25 cellular contexts compared by ENCODE assay signal in the genomic region with DNA sequence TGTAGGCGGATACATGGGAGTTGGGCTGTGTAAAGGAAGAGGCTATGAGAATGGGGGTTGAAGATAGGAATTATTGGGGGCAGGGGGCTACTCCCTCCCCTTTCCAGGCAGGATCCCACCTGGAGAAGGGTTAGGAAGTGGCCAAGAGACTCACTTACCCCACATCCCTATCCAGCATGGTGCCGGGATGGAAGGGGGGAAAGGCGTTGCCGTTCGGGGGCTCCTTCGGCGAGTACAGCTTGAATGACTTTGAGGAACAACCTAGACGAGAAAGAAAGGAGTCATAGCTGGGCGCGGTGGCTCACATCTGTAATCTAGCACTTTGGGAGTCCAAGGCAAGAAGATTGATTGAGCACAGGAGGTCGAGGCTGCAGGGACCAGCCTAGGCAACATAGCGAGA. TPM values are rescaled to one million over a fixed set of nuclear protein-coding genes. Genes with fewer than 3 reads are reported as not detected.
DNase-seq lines count a peak whose midpoint lies in the region; ATAC-seq and TF ChIP-seq lines count a peak whose summit lies in the region.
"Had no signal": no experiment of that assay in that cellular context is flagged by ENCODE, and none has a peak within 500 bp of the region (broad histone marks: within the 10 kb centered on the region; RNA-seq: fewer than 3 reads in every experiment).

No MANE protein-coding gene starts in this region.

- H3K79me2 ChIP-seq in osteoblast (ENCODE audit: insufficient read depth, low read length): peaks cover 58% of the 10 kb centered on the region

- H3K4me1 ChIP-seq in osteoblast (ENCODE audit: insufficient read depth, low read length): peaks cover 25% of the 10 kb centered on the region

- no peaks in the 10 kb centered on the region for H3K9me3 Mint-ChIP-seq in activated T-cell treated with anti-CD3 and anti-CD28 coated beads, Interleukin-2, amount 50 U/mL, for 24 hours
- H3K9me3 Mint-ChIP-seq in activated T-cell treated with anti-CD3 and anti-CD28 coated beads, Interleukin-2, amount 50 U/mL, for 72 hours: no peaks in the 10 kb centered on the region
- no peaks in the 10 kb centered on the region for H3K9me3 Mint-ChIP-seq in stimulated activated naive CD8-positive, alpha-beta T cell treated with anti-CD3 and anti-CD28 coated beads, Interleukin-15, amount 100 ng/mL, for 72 hours
- H3K9me3 Mint-ChIP-seq: IgD-negative memory B cell had no signal

- H2AFZ ChIP-seq in osteoblast (ENCODE audit: low read length): no peak overlapping the region

- H3K27me3 Mint-ChIP-seq in activated T-cell treated with anti-CD3 and anti-CD28 coated beads, Interleukin-2, amount 50 U/mL, for 24 hours: no peaks in the 10 kb centered on the region
- H3K27me3 Mint-ChIP-seq in activated T-cell treated with anti-CD3 and anti-CD28 coated beads, Interleukin-2, amount 50 U/mL, for 72 hours (ENCODE audit: low read depth): no peaks in the 10 kb centered on the region
- H3K27me3 Mint-ChIP-seq in stimulated activated naive CD8-positive, alpha-beta T cell treated with anti-CD3 and anti-CD28 coated beads, Interleukin-15, amount 100 ng/mL, for 72 hours: no peaks in the 10 kb centered on the region
- H3K27me3 Mint-ChIP-seq: IgD-negative memory B cell had no signal

- TF ChIP-seq POLR2A in erythroblast (IDR thresholded peaks at IDR 0.05; ENCODE audit: low read length): no peak

- TF ChIP-seq CTCF in RWPE1 (conservative IDR thresholded peaks at IDR 0.05; ENCODE audit: low read depth) (no peak), osteoblast (IDR thresholded peaks at IDR 0.05; ENCODE audit: extremely low read depth, low read depth, low read length) (no peak)

- no peak for DNase-seq in activated T-cell treated with anti-CD3 and anti-CD28 coated beads, Interleukin-2, amount 50 U/mL, for 24 hours
- DNase-seq in activated T-cell treated with anti-CD3 and anti-CD28 coated beads, Interleukin-2, amount 50 U/mL, for 72 hours: no peak
- DNase-seq in RWPE1 (ENCODE audit: low spot score) (no peak), erythroblast (lab: John Stamatoyannopoulos, UW) (peak; percentile 33 to 36), osteoblast (ENCODE audit: insufficient read length, low spot score, missing footprints) (peak; percentile 65)
- no peak for DNase-seq in stimulated activated CD4-positive, alpha-beta T cell treated with anti-CD3 and anti-CD28 coated beads, Interleukin-2, amount 100 ng/mL, for 48 hours
- no peak for DNase-seq in stimulated activated CD8-positive, alpha-beta memory T cell treated with anti-CD3 and anti-CD28 coated beads, Interleukin-4, amount 100 ng/mL, for 48 hours
- no peak for DNase-seq in stimulated activated naive CD8-positive, alpha-beta T cell treated with anti-CD3 and anti-CD28 coated beads, Interleukin-15, amount 100 ng/mL, for 72 hours
- DNase-seq: Caco-2, DMS79, EL, GDM1, GOT3, HCEC 1CT, NCI-H1092, NCI-H1417 treated with DMSO at 0.1 percent for 48 hours, NCI-H1694 treated with DMSO at 0.1 percent for 48 hours, NCI-H2081, NCI-H2227 treated with DMSO at 0.1 percent for 48 hours, NCI-H69, SHP77 treated with DMSO at 0.1 percent for 48 hours had no signal

- H3K4me3 Mint-ChIP-seq in activated T-cell treated with anti-CD3 and anti-CD28 coated beads, Interleukin-2, amount 50 U/mL, for 24 hours: no peak overlapping the region
- no peak overlapping the region for H3K4me3 Mint-ChIP-seq in activated T-cell treated with anti-CD3 and anti-CD28 coated beads, Interleukin-2, amount 50 U/mL, for 72 hours
- H3K4me3 Mint-ChIP-seq in stimulated activated naive CD8-positive, alpha-beta T cell treated with anti-CD3 and anti-CD28 coated beads, Interleukin-15, amount 100 ng/mL, for 72 hours: no peak overlapping the region

- no peak overlapping the region for H3K4me3 ChIP-seq in osteoblast (ENCODE audit: insufficient read depth, low read length)
- H3K4me3 ChIP-seq: GM12878 had no signal

- H3K4me1 Mint-ChIP-seq in activated T-cell treated with anti-CD3 and anti-CD28 coated beads, Interleukin-2, amount 50 U/mL, for 24 hours (ENCODE audit: low read depth): peaks cover 31% of the 10 kb centered on the region
- peaks cover 38% of the 10 kb centered on the region for H3K4me1 Mint-ChIP-seq in activated T-cell treated with anti-CD3 and anti-CD28 coated beads, Interleukin-2, amount 50 U/mL, for 72 hours (ENCODE audit: low read depth)
- H3K4me1 Mint-ChIP-seq in stimulated activated naive CD8-positive, alpha-beta T cell treated with anti-CD3 and anti-CD28 coated beads, Interleukin-15, amount 100 ng/mL, for 72 hours: peaks cover 54% of the 10 kb centered on the region

- H3K27me3 ChIP-seq in osteoblast (ENCODE audit: insufficient read depth, low read length): no peaks in the 10 kb centered on the region

- peaks cover 60% of the 10 kb centered on the region for H4K20me1 ChIP-seq in osteoblast (ENCODE audit: insufficient read depth, low read length)

- H3K27ac ChIP-seq in RWPE1 (0 out of 2 replicates have a peak overlapping the region, but pooled peaks have one; percentile 2), osteoblast (ENCODE audit: low read depth, low read length) (no peak overlapping the region)
- H3K27ac ChIP-seq: HL-60 had no signal

- H3K4me2 ChIP-seq in osteoblast (ENCODE audit: insufficient read depth, low read length): no peak overlapping the region

- ATAC-seq in activated T-cell treated with anti-CD3 and anti-CD28 coated beads, Interleukin-2, amount 50 U/mL, for 72 hours (replicated peaks in 1 of 2): no peak
- ATAC-seq in stimulated activated naive CD8-positive, alpha-beta T cell treated with anti-CD3 and anti-CD28 coated beads, Interleukin-15, amount 100 ng/mL, for 72 hours: no peak
- ATAC-seq: GM12878, Panc1 had no signal

- POLR2A ChIA-PET in RWPE1 (lab: Yijun Ruan, JAX; ENCODE audit: low non-redundant PET): interaction anchor here (0.8 kb wide), 1 partner anchor 8 kb away, joined by 4 read pairs; no protein-coding TSS in a partner anchor

- CTCF ChIA-PET in RWPE1 (lab: Yijun Ruan, JAX): no interaction called here

- peaks cover 46% of the 10 kb centered on the region for H3K36me3 ChIP-seq in osteoblast (ENCODE audit: insufficient read depth, low read length)

- peaks cover 73% of the 10 kb centered on the region for H3K36me3 Mint-ChIP-seq in activated T-cell treated with anti-CD3 and anti-CD28 coated beads, Interleukin-2, amount 50 U/mL, for 24 hours (ENCODE audit: low read depth)
- H3K36me3 Mint-ChIP-seq in activated T-cell treated with anti-CD3 and anti-CD28 coated beads, Interleukin-2, amount 50 U/mL, for 72 hours (ENCODE audit: insufficient read depth in 2 of 2): peaks cover 0 to 13% of the 10 kb centered on the region in 2 donors
- H3K36me3 Mint-ChIP-seq: IgD-negative memory B cell had no signal

- H3K27ac Mint-ChIP-seq in activated T-cell treated with anti-CD3 and anti-CD28 coated beads, Interleukin-2, amount 50 U/mL, for 24 hours: peak overlapping the region; percentile 44
- H3K27ac Mint-ChIP-seq in activated T-cell treated with anti-CD3 and anti-CD28 coated beads, Interleukin-2, amount 50 U/mL, for 72 hours: no peak overlapping the region
- no peak overlapping the region for H3K27ac Mint-ChIP-seq in stimulated activated naive CD8-positive, alpha-beta T cell treated with anti-CD3 and anti-CD28 coated beads, Interleukin-15, amount 100 ng/mL, for 72 hours

- no peaks in the 10 kb centered on the region for H3K9me3 ChIP-seq in osteoblast (ENCODE audit: low read depth, low read length)
- H3K9me3 ChIP-seq: Caco-2 had no signal

RNA-seq across cellular contexts. Expression of a gene that starts 8.9 kb away (rescaled TPM):
- 10 to 100 TPM; 65.1 to 71.2 TPM for total RNA-seq in activated T-cell treated with anti-CD3 and anti-CD28 coated beads, Interleukin-2, amount 50 U/mL, for 72 hours
- 62.2 and 63.6 TPM in 2 replicates for total RNA-seq in osteoblast

RNA-seq across cellular contexts. Expression of a gene that starts 21.6 kb away (rescaled TPM):
- total RNA-seq in activated T-cell treated with anti-CD3 and anti-CD28 coated beads, Interleukin-2, amount 50 U/mL, for 72 hours: 10 to 100 TPM; 42.6 to 51.4 TPM
- total RNA-seq in osteoblast: 14.1 and 17.7 TPM in 2 replicates

RNA-seq across cellular contexts. Expression of a gene that starts 40.9 kb away (rescaled TPM):
- total RNA-seq in activated T-cell treated with anti-CD3 and anti-CD28 coated beads, Interleukin-2, amount 50 U/mL, for 72 hours: 100 to 1,000 TPM in 1 of 2 donors, 10 to 100 TPM in 1; 98.2 to 124 TPM
- total RNA-seq in osteoblast: 13.3 and 18.1 TPM in 2 replicates

RNA-seq across cellular contexts. Expression of a gene that starts 46.1 kb away (rescaled TPM):
- 10 to 100 TPM; 11.8 to 14.0 TPM for total RNA-seq in activated T-cell treated with anti-CD3 and anti-CD28 coated beads, Interleukin-2, amount 50 U/mL, for 72 hours
- total RNA-seq in osteoblast: 26.8 and 31.5 TPM in 2 replicates

RNA-seq across cellular contexts. Expression of a gene that starts 55.3 kb away (rescaled TPM):
- total RNA-seq in activated T-cell treated with anti-CD3 and anti-CD28 coated beads, Interleukin-2, amount 50 U/mL, for 72 hours: 10 to 100 TPM; 20.1 to 23.1 TPM
- total RNA-seq in osteoblast: 9.1 and 9.4 TPM in 2 replicates

Comparison
In these comparisons a context has a peak if more than half of its experiments do, and no peak if none do; other contexts are left out.
1. DNase-seq: peak in erythroblast (2 of 2) and osteoblast (single experiment); none in activated T-cell treated with anti-CD3 and anti-CD28 coated beads, Interleukin-2, amount 50 U/mL, for 24 hours (single experiment), activated T-cell treated with anti-CD3 and anti-CD28 coated beads, Interleukin-2, amount 50 U/mL, for 72 hours (0 of 2), RWPE1 (single experiment), stimulated activated CD4-positive, alpha-beta T cell treated with anti-CD3 and anti-CD28 coated beads, Interleukin-2, amount 100 ng/mL, for 48 hours (0 of 2), stimulated activated CD8-positive, alpha-beta memory T cell treated with anti-CD3 and anti-CD28 coated beads, Interleukin-4, amount 100 ng/mL, for 48 hours (single experiment) and stimulated activated naive CD8-positive, alpha-beta T cell treated with anti-CD3 and anti-CD28 coated beads, Interleukin-15, amount 100 ng/mL, for 72 hours (0 of 2).